ENCODE assay signal across 16 cellular contexts in genomic region chr1:158932171-158932570, GRCh38. TPM values are rescaled to one million over a fixed set of nuclear protein-coding genes. Genes with fewer than 3 reads are reported as not detected.
DNase-seq lines count a peak whose midpoint lies in the region; ATAC-seq, FAIRE-seq and TF ChIP-seq lines count a peak whose summit lies in the region.
"Had no signal": no experiment of that assay in that cellular context is flagged by ENCODE, and none has a peak within 500 bp of the region (broad histone marks: within the 10 kb centered on the region; RNA-seq: fewer than 3 reads in every experiment).

No MANE protein-coding gene starts in this region.

- peaks cover 3% of the 10 kb centered on the region for H3K9me3 Mint-ChIP-seq in activated T-cell treated with anti-CD3 and anti-CD28 coated beads, Interleukin-2, amount 50 U/mL, for 24 hours
- peaks cover 18% of the 10 kb centered on the region for H3K9me3 Mint-ChIP-seq in T-helper 2 cell treated with Interferon-gamma antibody and Interleukin-4, amounts not matched to agents 5 μg/mL and 100 μg/mL, for 36 hours

- peaks cover 3% of the 10 kb centered on the region for H3K9me3 ChIP-seq in suprapubic skin
- peaks cover 0 to 2% of the 10 kb centered on the region in 2 donors for H3K9me3 ChIP-seq in ascending aorta
- H3K9me3 ChIP-seq in pancreas = no peaks in the 10 kb centered on the region
- H3K9me3 ChIP-seq: sigmoid colon, SJCRH30 had no signal

- H3K36me3 ChIP-seq in suprapubic skin = no peaks in the 10 kb centered on the region
- H3K36me3 ChIP-seq in ascending aorta = no peaks in the 10 kb centered on the region
- no peaks in the 10 kb centered on the region for H3K36me3 ChIP-seq in pancreas
- H3K36me3 ChIP-seq: sigmoid colon, SJCRH30 had no signal

- peak overlapping the region; percentile 92 for H3K27ac Mint-ChIP-seq in activated T-cell treated with anti-CD3 and anti-CD28 coated beads, Interleukin-2, amount 50 U/mL, for 24 hours
- peak overlapping the region; percentile 96 for H3K27ac Mint-ChIP-seq in T-helper 2 cell treated with Interferon-gamma antibody and Interleukin-4, amounts not matched to agents 5 μg/mL and 100 μg/mL, for 36 hours

- peak overlapping the region; percentile 84 for H3K4me3 Mint-ChIP-seq in activated T-cell treated with anti-CD3 and anti-CD28 coated beads, Interleukin-2, amount 50 U/mL, for 24 hours
- peak overlapping the region; percentile 98 for H3K4me3 Mint-ChIP-seq in T-helper 2 cell treated with Interferon-gamma antibody and Interleukin-4, amounts not matched to agents 5 μg/mL and 100 μg/mL, for 36 hours

- H3K27me3 Mint-ChIP-seq in activated T-cell treated with anti-CD3 and anti-CD28 coated beads, Interleukin-2, amount 50 U/mL, for 24 hours = no peaks in the 10 kb centered on the region
- H3K27me3 Mint-ChIP-seq in T-helper 2 cell treated with Interferon-gamma antibody and Interleukin-4, amounts not matched to agents 5 μg/mL and 100 μg/mL, for 36 hours (ENCODE audit: low read depth) = peaks cover 2% of the 10 kb centered on the region

- H3K27me3 ChIP-seq in suprapubic skin (no peaks in the 10 kb centered on the region), ascending aorta (no peaks in the 10 kb centered on the region), pancreas (peaks cover 0 to 3% (median 0%) of the 10 kb centered on the region in 4 donors)
- H3K27me3 ChIP-seq: sigmoid colon, SJCRH30 had no signal

- no peak for TF ChIP-seq CTCF in epithelial cell of esophagus (IDR thresholded peaks at IDR 0.05; ENCODE audit: insufficient read depth, low read depth, low read length, missing control alignments)
- no peak for TF ChIP-seq CTCF in suprapubic skin (IDR thresholded peaks at IDR 0.05)
- no peak for TF ChIP-seq CTCF in ascending aorta (IDR thresholded peaks at IDR 0.05)
- TF ChIP-seq CTCF in pancreas (IDR thresholded peaks at IDR 0.05) = no peak

- no peak overlapping the region for H3K27ac ChIP-seq in suprapubic skin
- no peak overlapping the region for H3K27ac ChIP-seq in ascending aorta
- no peak overlapping the region for H3K27ac ChIP-seq in pancreas
- H3K27ac ChIP-seq: epithelial cell of prostate, sigmoid colon, SJCRH30, VCaP had no signal

- TF ChIP-seq EP300 in suprapubic skin (IDR thresholded peaks at IDR 0.05) = no peak

- 69% methylated on average over 6 of the region's 6 CpGs for WGBS in suprapubic skin
- WGBS in pancreas, 2 donors = 65 to 78% methylated on average over 6 of the region's 6 CpGs

- H3K4me3 ChIP-seq in epithelial cell of esophagus (ENCODE audit: low read length) = no peak overlapping the region
- peak overlapping the region; percentile 12 for H3K4me3 ChIP-seq in suprapubic skin
- peak overlapping the region in 1 of 2 donors; percentile 17 for H3K4me3 ChIP-seq in ascending aorta
- no peak overlapping the region for H3K4me3 ChIP-seq in pancreas
- H3K4me3 ChIP-seq: sigmoid colon, SJCRH30 had no signal

- no peak for DNase-seq in activated T-cell treated with anti-CD3 and anti-CD28 coated beads, Interleukin-2, amount 50 U/mL, for 24 hours
- DNase-seq in activated T-cell treated with anti-CD3 and anti-CD28 coated beads, Interleukin-2, amount 50 U/mL, for 1 hour = no peak
- peak; percentile 13 for DNase-seq in T-helper 2 cell treated with Interferon-gamma antibody and Interleukin-4, amounts not matched to agents 5 μg/mL and 100 μg/mL, for 36 hours (ENCODE audit: low spot score)
- DNase-seq in epithelial cell of esophagus (ENCODE audit: low read depth) = peak; percentile 57
- no peak for DNase-seq in suprapubic skin (ENCODE audit: low spot score in 2 of 2)
- DNase-seq in ascending aorta (ENCODE audit: low spot score in 2 of 2) = no peak
- DNase-seq in pancreas = no peak
- DNase-seq: activated effector memory CD4-positive, alpha-beta T cell treated with anti-CD3 and anti-CD28 coated beads, Interleukin-2, amount 50 U/mL, for 16 hours; Calu3; cerebellar nuclear complex; left colon; sigmoid colon; SJCRH30 had no signal

- peaks cover 50% of the 10 kb centered on the region for H3K4me1 Mint-ChIP-seq in activated T-cell treated with anti-CD3 and anti-CD28 coated beads, Interleukin-2, amount 50 U/mL, for 24 hours (ENCODE audit: low read depth)
- H3K4me1 Mint-ChIP-seq in T-helper 2 cell treated with Interferon-gamma antibody and Interleukin-4, amounts not matched to agents 5 μg/mL and 100 μg/mL, for 36 hours (ENCODE audit: low read depth) = peaks cover 37% of the 10 kb centered on the region

- no peaks in the 10 kb centered on the region for H3K4me1 ChIP-seq in suprapubic skin
- no peaks in the 10 kb centered on the region for H3K4me1 ChIP-seq in ascending aorta
- H3K4me1 ChIP-seq in pancreas = no peaks in the 10 kb centered on the region
- H3K4me1 ChIP-seq: sigmoid colon, SJCRH30 had no signal

- peaks cover 17% of the 10 kb centered on the region for H3K36me3 Mint-ChIP-seq in activated T-cell treated with anti-CD3 and anti-CD28 coated beads, Interleukin-2, amount 50 U/mL, for 24 hours (ENCODE audit: low read depth)
- peaks cover 42% of the 10 kb centered on the region for H3K36me3 Mint-ChIP-seq in T-helper 2 cell treated with Interferon-gamma antibody and Interleukin-4, amounts not matched to agents 5 μg/mL and 100 μg/mL, for 36 hours (ENCODE audit: low read depth)

- ATAC-seq in HG03175 (IDR thresholded peaks at IDR 0.05; ENCODE audit: unreplicated experiment) (no peak), pancreas (no peak)
- ATAC-seq: left colon had no signal

- FAIRE-seq in pancreas (lab: Jason Lieb, UNC) = no peak

- TF ChIP-seq POLR2A in suprapubic skin (IDR thresholded peaks at IDR 0.05) = no peak

- intact Hi-C loops in ascending aorta (cut with DNase I) (no loop called here), pancreas (cut with DNase I) (no loop called here)

RNA-seq across cellular contexts. Expression of gene PYHIN1, which starts 0.8 kb away (rescaled TPM):
- total RNA-seq in suprapubic skin (under 1 TPM in 1 of 4 donors, not detected in 3; 0.48 TPM), ascending aorta (2.8 TPM), pancreas (under 1 TPM in 4 of 6 donors, not detected in 2; 0.18 to 0.47 (median 0.26) TPM)
- under 1 TPM in 1 of 2 donors, not detected in 1; 0.12 TPM for polyA plus RNA-seq in pancreas
- total RNA-seq: Calu3, SJCRH30 had no signal

Comparison
In these comparisons a context has a peak if more than half of its experiments do, and no peak if none do; other contexts are left out.
1. DNase-seq: peak in T-helper 2 cell treated with Interferon-gamma antibody and Interleukin-4, amounts not matched to agents 5 μg/mL and 100 μg/mL, for 36 hours (single experiment) and epithelial cell of esophagus (single experiment); none in activated T-cell treated with anti-CD3 and anti-CD28 coated beads, Interleukin-2, amount 50 U/mL, for 24 hours (single experiment), activated T-cell treated with anti-CD3 and anti-CD28 coated beads, Interleukin-2, amount 50 U/mL, for 1 hour (single experiment), suprapubic skin (0 of 2), ascending aorta (0 of 2) and pancreas (0 of 6).